ENCODE assay signal across 1 cellular context in the genomic region with DNA sequence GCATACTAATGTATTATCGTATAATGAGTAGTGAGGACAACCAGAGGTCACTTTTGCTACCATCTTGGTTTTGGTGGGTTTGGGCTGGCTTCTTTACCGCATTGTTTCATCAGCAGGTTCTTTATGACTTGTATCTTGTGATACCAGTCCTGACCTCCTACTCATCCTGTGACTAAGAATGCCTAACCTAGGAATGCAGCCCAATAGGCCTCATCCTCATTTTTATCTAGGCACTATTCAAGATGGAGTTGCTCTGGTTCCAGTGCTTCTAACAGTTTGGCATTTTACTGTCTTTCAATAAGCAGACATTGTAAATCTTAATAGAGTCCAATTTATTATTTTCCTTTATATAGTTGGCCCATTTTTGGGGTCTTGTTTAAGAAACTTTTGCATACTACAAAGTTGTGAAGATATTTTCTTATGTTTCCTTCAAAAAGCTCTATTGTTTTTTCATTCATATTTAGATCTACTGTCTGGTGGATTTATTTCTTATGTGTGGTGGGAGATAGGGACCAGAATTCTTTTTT.
A peak's percentile ranks its signal among the peaks of the same experiment; 100 is the strongest.
TF ChIP-seq lines count a peak whose summit lies in the region.

No MANE protein-coding gene starts in this region.

TF ChIP-seq in K562, 482 proteins besides CTCF, POLR2A, EP300 and RAD21 (continued from another document and continues in another):
- TF ChIP-seq, protein P1, sequence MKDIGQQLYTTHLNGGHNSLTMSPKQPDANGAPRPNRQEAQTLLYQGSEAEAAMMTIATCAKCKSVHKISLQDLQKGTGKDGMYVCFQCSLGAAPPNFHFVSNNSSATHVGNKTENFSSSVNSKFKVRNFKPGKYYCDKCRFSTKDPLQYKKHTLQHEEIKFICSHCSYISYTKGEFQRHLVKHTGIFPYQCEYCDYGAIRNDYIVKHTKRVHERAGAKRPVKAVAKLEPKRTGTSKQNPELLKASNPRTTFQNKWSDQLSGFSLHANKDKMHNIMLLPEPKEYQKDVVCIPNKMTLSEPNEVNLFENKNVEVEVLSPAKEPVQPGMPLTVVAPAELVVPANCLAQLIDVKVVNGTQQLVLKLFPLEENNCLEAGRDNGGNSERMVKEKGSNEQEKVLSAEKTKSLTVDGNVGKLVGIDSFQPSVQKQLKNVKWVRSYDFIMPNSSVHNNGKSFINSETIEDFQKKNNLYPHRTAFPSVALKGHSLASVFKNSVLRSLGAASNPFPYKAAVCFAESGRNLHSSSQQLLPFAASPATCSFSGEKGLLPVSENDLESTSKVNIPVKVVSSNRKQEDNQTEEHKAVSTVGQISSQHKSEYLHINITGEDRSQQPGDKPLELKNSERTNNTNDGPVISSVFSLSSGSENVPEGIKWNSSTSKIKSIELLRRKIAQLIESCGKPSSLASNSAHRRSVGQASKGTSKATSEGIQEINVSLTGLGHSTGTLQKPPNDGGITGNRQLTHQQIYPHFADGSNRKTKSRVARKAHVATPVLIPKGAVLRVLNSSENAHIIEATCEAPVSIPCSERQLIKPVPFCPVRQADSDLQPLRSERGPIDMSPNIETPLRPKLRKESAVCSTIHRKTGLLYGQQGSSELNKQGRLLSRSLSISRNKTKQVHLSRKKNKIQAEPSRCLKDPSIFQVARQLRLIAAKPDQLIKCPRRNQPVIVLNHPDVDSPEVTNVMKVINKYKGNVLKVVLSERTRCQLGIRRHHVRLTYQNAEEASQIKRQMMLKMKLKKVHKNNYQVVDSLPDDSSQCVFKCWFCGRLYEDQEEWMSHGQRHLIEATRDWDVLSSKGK (CRISPR knock-in tag; IDR thresholded peaks at IDR 0.05), result peak; percentile 83
- TF ChIP-seq ZNF41 (CRISPR knock-in tag; conservative IDR thresholded peaks at IDR 0.05), result peak; percentile 98
- TF ChIP-seq, protein P2, sequence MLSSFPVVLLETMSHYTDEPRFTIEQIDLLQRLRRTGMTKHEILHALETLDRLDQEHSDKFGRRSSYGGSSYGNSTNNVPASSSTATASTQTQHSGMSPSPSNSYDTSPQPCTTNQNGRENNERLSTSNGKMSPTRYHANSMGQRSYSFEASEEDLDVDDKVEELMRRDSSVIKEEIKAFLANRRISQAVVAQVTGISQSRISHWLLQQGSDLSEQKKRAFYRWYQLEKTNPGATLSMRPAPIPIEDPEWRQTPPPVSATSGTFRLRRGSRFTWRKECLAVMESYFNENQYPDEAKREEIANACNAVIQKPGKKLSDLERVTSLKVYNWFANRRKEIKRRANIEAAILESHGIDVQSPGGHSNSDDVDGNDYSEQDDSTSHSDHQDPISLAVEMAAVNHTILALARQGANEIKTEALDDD (IDR thresholded peaks at IDR 0.05), result peak; percentile 62
- TF ChIP-seq, protein P3, sequence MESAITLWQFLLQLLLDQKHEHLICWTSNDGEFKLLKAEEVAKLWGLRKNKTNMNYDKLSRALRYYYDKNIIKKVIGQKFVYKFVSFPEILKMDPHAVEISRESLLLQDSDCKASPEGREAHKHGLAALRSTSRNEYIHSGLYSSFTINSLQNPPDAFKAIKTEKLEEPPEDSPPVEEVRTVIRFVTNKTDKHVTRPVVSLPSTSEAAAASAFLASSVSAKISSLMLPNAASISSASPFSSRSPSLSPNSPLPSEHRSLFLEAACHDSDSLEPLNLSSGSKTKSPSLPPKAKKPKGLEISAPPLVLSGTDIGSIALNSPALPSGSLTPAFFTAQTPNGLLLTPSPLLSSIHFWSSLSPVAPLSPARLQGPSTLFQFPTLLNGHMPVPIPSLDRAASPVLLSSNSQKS (CRISPR knock-in tag; IDR thresholded peaks at IDR 0.05), result peak; percentile 82; the same call in 1 of the 2 replicates
- TF ChIP-seq, protein P4, sequence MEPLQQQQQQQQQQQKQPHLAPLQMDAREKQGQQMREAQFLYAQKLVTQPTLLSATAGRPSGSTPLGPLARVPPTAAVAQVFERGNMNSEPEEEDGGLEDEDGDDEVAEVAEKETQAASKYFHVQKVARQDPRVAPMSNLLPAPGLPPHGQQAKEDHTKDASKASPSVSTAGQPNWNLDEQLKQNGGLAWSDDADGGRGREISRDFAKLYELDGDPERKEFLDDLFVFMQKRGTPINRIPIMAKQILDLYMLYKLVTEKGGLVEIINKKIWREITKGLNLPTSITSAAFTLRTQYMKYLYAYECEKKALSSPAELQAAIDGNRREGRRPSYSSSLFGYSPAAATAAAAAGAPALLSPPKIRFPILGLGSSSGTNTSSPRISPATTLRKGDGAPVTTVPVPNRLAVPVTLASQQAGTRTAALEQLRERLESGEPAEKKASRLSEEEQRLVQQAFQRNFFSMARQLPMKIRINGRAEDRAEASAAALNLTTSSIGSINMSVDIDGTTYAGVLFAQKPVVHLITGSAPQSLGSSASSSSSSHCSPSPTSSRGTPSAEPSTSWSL (CRISPR knock-in tag; IDR thresholded peaks at IDR 0.05; ENCODE audit: borderline replicate concordance), result peak; percentile 94; the same call in 1 of the 2 replicates
- TF ChIP-seq, protein P5, sequence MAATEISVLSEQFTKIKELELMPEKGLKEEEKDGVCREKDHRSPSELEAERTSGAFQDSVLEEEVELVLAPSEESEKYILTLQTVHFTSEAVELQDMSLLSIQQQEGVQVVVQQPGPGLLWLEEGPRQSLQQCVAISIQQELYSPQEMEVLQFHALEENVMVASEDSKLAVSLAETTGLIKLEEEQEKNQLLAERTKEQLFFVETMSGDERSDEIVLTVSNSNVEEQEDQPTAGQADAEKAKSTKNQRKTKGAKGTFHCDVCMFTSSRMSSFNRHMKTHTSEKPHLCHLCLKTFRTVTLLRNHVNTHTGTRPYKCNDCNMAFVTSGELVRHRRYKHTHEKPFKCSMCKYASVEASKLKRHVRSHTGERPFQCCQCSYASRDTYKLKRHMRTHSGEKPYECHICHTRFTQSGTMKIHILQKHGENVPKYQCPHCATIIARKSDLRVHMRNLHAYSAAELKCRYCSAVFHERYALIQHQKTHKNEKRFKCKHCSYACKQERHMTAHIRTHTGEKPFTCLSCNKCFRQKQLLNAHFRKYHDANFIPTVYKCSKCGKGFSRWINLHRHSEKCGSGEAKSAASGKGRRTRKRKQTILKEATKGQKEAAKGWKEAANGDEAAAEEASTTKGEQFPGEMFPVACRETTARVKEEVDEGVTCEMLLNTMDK (IDR thresholded peaks at IDR 0.05; ENCODE audit: borderline replicate concordance, insufficient read depth, low read depth, low read length, poor library complexity, severe bottlenecking), result no peak
- peak; percentile 98 for TF ChIP-seq ZNF311 (CRISPR knock-in tag; IDR thresholded peaks at IDR 0.05)
- TF ChIP-seq, protein P6, sequence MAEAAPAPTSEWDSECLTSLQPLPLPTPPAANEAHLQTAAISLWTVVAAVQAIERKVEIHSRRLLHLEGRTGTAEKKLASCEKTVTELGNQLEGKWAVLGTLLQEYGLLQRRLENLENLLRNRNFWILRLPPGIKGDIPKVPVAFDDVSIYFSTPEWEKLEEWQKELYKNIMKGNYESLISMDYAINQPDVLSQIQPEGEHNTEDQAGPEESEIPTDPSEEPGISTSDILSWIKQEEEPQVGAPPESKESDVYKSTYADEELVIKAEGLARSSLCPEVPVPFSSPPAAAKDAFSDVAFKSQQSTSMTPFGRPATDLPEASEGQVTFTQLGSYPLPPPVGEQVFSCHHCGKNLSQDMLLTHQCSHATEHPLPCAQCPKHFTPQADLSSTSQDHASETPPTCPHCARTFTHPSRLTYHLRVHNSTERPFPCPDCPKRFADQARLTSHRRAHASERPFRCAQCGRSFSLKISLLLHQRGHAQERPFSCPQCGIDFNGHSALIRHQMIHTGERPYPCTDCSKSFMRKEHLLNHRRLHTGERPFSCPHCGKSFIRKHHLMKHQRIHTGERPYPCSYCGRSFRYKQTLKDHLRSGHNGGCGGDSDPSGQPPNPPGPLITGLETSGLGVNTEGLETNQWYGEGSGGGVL (CRISPR knock-in tag; IDR thresholded peaks at IDR 0.05), result peak; percentile 89
- peak; percentile 83 for TF ChIP-seq PPARD (CRISPR knock-in tag; IDR thresholded peaks at IDR 0.05)
- TF ChIP-seq ZNF165 (CRISPR knock-in tag; IDR thresholded peaks at IDR 0.05; ENCODE audit: borderline replicate concordance), result peak; percentile 88; the same call in 1 of the 2 replicates
- no peak for TF ChIP-seq YBX1 (IDR thresholded peaks at IDR 0.05)
- peak; percentile 89 for TF ChIP-seq ZNF354B (CRISPR knock-in tag; IDR thresholded peaks at IDR 0.05)
- peak in 1 of 2 experiments; percentile 88; a peak in 2 of 4 replicates for TF ChIP-seq MAZ (CRISPR knock-in tag; conservative IDR thresholded peaks at IDR 0.05 in 1 of 2, IDR thresholded peaks at IDR 0.05 in 1 of 2)
- no peak for TF ChIP-seq TAF9B (IDR thresholded peaks at IDR 0.05; ENCODE audit: partially characterized antibody)
- TF ChIP-seq ERF (CRISPR knock-in tag; IDR thresholded peaks at IDR 0.05), result peak; percentile 92
- no peak for TF ChIP-seq SMARCE1 (IDR thresholded peaks at IDR 0.05)
- peak; percentile 27; the same call in 1 of the 2 replicates for TF ChIP-seq TCF3 (CRISPR knock-in tag; IDR thresholded peaks at IDR 0.05)
- TF ChIP-seq ZNF175 (CRISPR knock-in tag; IDR thresholded peaks at IDR 0.05; ENCODE audit: low read depth), result peak; percentile 100
- peak; percentile 90 for TF ChIP-seq ZNF445 (CRISPR knock-in tag; IDR thresholded peaks at IDR 0.05; ENCODE audit: low read depth)
- 0 out of 2 replicates have a peak, but pooled peaks have one; percentile 46 for TF ChIP-seq ZSCAN32 (CRISPR knock-in tag; IDR thresholded peaks at IDR 0.05)
- peak in 1 of 3 experiments; percentile 59 for TF ChIP-seq YY1 (IDR thresholded peaks at IDR 0.05; ENCODE audit: borderline replicate concordance in 1 of 3, control insufficient read depth in 1 of 3, extremely low read depth in 1 of 3, insufficient read depth in 3 of 3, insufficient read length in 1 of 3, insufficient replicate concordance in 2 of 3, low read depth in 1 of 3, low read length in 2 of 3)
- peak; percentile 58 for TF ChIP-seq GABPA (tag; conservative IDR thresholded peaks at IDR 0.05; ENCODE audit: low read depth)
- TF ChIP-seq ZNF780A (CRISPR knock-in tag; IDR thresholded peaks at IDR 0.05), result 0 out of 2 replicates have a peak, but pooled peaks have one; percentile 50
- no peak for TF ChIP-seq BCOR (IDR thresholded peaks at IDR 0.05)
- no peak for TF ChIP-seq GATAD2B (IDR thresholded peaks at IDR 0.05; ENCODE audit: borderline replicate concordance)
- no peak for TF ChIP-seq CHD7 (IDR thresholded peaks at IDR 0.05; ENCODE audit: low read depth, low read length)
- TF ChIP-seq HIVEP1 (CRISPR knock-in tag; IDR thresholded peaks at IDR 0.05), result peak; percentile 94
